19 cellular contexts compared by ENCODE assay signal in the genomic region with DNA sequence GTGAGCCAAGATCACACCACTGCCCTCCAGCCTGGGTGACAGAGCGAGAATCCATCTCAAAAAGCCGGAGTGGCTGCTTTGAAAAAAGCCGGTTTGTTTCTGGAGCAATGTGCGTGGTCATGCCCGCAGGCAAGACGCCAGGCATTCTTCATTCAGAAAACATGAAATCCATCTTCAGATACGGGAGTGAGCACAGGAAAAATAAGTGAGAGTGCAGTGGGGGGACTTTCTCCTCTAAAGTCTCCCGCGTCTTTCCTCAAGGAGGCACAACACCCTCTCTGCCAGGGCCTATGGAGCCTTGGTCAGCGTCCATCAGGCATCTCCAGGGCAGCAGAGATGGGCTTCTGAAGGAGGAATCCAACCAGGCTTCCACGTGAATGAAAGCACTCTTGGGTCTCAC.
DNase-seq lines count a peak whose midpoint lies in the region; ATAC-seq and TF ChIP-seq lines count a peak whose summit lies in the region.
"Had no signal": no experiment of that assay in that cellular context is flagged by ENCODE, and none has a peak within 500 bp of the region (broad histone marks: within the 10 kb centered on the region; RNA-seq: fewer than 3 reads in every experiment).

No MANE protein-coding gene starts in this region.

- peaks cover 0 to 8% (median 0%) of the 10 kb centered on the region in 12 donors for H3K4me1 ChIP-seq in heart left ventricle
- peaks cover 6% of the 10 kb centered on the region for H3K4me1 ChIP-seq in rectal smooth muscle tissue (ENCODE audit: control insufficient read depth, insufficient read depth, low read length)
- H3K4me1 ChIP-seq in smooth muscle cell (ENCODE audit: low read depth) = no peaks in the 10 kb centered on the region
- H3K4me1 ChIP-seq: lower lobe of right lung, neural progenitor cell had no signal

- 79 to 91% (median 86%) methylated on average over 11 of the region's 11 CpGs for WGBS in heart left ventricle, 4 donors
- WGBS in smooth muscle cell (ENCODE audit: low lambda C conversion rate) = 97% methylated on average over 11 of the region's 11 CpGs

- CTCF ChIA-PET in WTC11 (lab: Charles Lee) = no interaction called here

- H3K4me3 ChIP-seq in heart left ventricle = no peak overlapping the region
- H3K4me3 ChIP-seq in rectal smooth muscle tissue (ENCODE audit: low read length) = no peak overlapping the region
- H3K4me3 ChIP-seq in smooth muscle cell = no peak overlapping the region
- H3K4me3 ChIP-seq: lower lobe of right lung, neural progenitor cell had no signal

- H3K4me1 Mint-ChIP-seq in chondrocyte (ENCODE audit: low read depth) = peaks cover 25% of the 10 kb centered on the region
- peaks cover 12% of the 10 kb centered on the region for H3K4me1 Mint-ChIP-seq in WTC11
- H3K4me1 Mint-ChIP-seq: activated CD4-positive, alpha-beta T cell treated with anti-CD3 and anti-CD28 coated beads, Interleukin-2, amount 10 ng/mL, durations not matched to agents 7 days and 5 days had no signal

- ATAC-seq in heart left ventricle (peak in 3 of 4 donors; percentile 5 to 50 (median 14)), WTC11 (no peak)
- ATAC-seq: CD8-positive, alpha-beta T cell; HCT116 had no signal

- intact Hi-C loops in heart left ventricle (cut with DNase I) = loop anchor here in 1 of 10 donors (10.0 kb wide), 1 partner anchor 826 kb away; no protein-coding TSS in a partner anchor

- H3K4me3 Mint-ChIP-seq in chondrocyte (ENCODE audit: unreplicated experiment) (no peak overlapping the region), WTC11 (no peak overlapping the region)
- H3K4me3 Mint-ChIP-seq: activated CD4-positive, alpha-beta T cell treated with anti-CD3 and anti-CD28 coated beads, Interleukin-2, amount 10 ng/mL, durations not matched to agents 7 days and 5 days; activated naive CD8-positive, alpha-beta T cell; activated T-cell treated with anti-CD3 and anti-CD28 coated beads, Interleukin-2, amount 50 U/mL, for 24 hours; CD8-positive, alpha-beta T cell; neural progenitor cell had no signal

- peaks cover 8% of the 10 kb centered on the region for H3K79me2 ChIP-seq in smooth muscle cell (ENCODE audit: low read depth)

- H3K27ac Mint-ChIP-seq in chondrocyte (ENCODE audit: unreplicated experiment) (peak overlapping the region; percentile 77), WTC11 (no peak overlapping the region)
- H3K27ac Mint-ChIP-seq: activated CD4-positive, alpha-beta T cell treated with anti-CD3 and anti-CD28 coated beads, Interleukin-2, amount 10 ng/mL, durations not matched to agents 7 days and 5 days; activated T-cell treated with anti-CD3 and anti-CD28 coated beads, Interleukin-2, amount 50 U/mL, for 24 hours; CD8-positive, alpha-beta T cell; neural progenitor cell had no signal

- POLR2A ChIA-PET in WTC11 (lab: Charles Lee) = no interaction called here

- no peak overlapping the region for H3K4me2 ChIP-seq in smooth muscle cell
- H3K4me2 ChIP-seq: neural progenitor cell had no signal

- H3K36me3 ChIP-seq in heart left ventricle = peaks cover 0 to 100% (median 94%) of the 10 kb centered on the region in 9 donors
- H3K36me3 ChIP-seq in rectal smooth muscle tissue (ENCODE audit: control insufficient read depth, insufficient read depth, low read length) = peaks cover 30% of the 10 kb centered on the region
- H3K36me3 ChIP-seq in smooth muscle cell (ENCODE audit: low read depth) = peaks cover 22% of the 10 kb centered on the region

- peak; percentile 46 for DNase-seq in AG08396 (ENCODE audit: low spot score)
- no peak for DNase-seq in chondrocyte (ENCODE audit: low spot score)
- peak in 1 of 5 donors; percentile 42 for DNase-seq in heart left ventricle
- DNase-seq in smooth muscle cell (lab: John Stamatoyannopoulos, UW; ENCODE audit: unreplicated experiment) = no peak
- DNase-seq in stimulated activated CD4-positive, alpha-beta T cell treated with anti-CD3 and anti-CD28 coated beads, Interleukin-2, amount 100 ng/mL, for 48 hours = no peak
- no peak for DNase-seq in mucosa of gallbladder (ENCODE audit: low spot score)
- DNase-seq in WTC11 (ENCODE audit: low spot score) = no peak
- DNase-seq: activated CD4-positive, alpha-beta T cell treated with anti-CD3 and anti-CD28 coated beads, Interleukin-2, amount 10 ng/mL, durations not matched to agents 7 days and 5 days; activated T-cell treated with anti-CD3 and anti-CD28 coated beads, Interleukin-2, amount 50 U/mL, for 24 hours; CD8-positive, alpha-beta T cell; cerebellar nuclear complex; lower lobe of right lung; MV-4-11; NK-92 treated with Interleukin-12 subunit alpha and Interleukin-12 subunit beta, amount 100 ng/mL, for 24 hours; stimulated activated naive CD4-positive, alpha-beta T cell had no signal

- peaks cover 4% of the 10 kb centered on the region for H4K20me1 ChIP-seq in smooth muscle cell (ENCODE audit: low read depth)

- no peak overlapping the region for H3K9ac ChIP-seq in rectal smooth muscle tissue (ENCODE audit: low read length)
- H3K9ac ChIP-seq in smooth muscle cell (ENCODE audit: low read depth) = no peak overlapping the region
- H3K9ac ChIP-seq: neural progenitor cell had no signal

- TF ChIP-seq POLR2A in heart left ventricle (IDR thresholded peaks at IDR 0.05) = no peak

- H3K27ac ChIP-seq in heart left ventricle = peak overlapping the region in 6 of 12 donors; percentile 6 to 60 (median 31)
- H3K27ac ChIP-seq in rectal smooth muscle tissue (ENCODE audit: low read depth, low read length) = peak overlapping the region; percentile 39
- H3K27ac ChIP-seq in smooth muscle cell (ENCODE audit: low read depth) = no peak overlapping the region
- H3K27ac ChIP-seq: lower lobe of right lung, neural progenitor cell had no signal

- H3K27me3 ChIP-seq in heart left ventricle (no peaks in the 10 kb centered on the region), rectal smooth muscle tissue (ENCODE audit: control insufficient read depth, insufficient read depth, low read length) (no peaks in the 10 kb centered on the region), smooth muscle cell (ENCODE audit: low read depth) (no peaks in the 10 kb centered on the region)
- H3K27me3 ChIP-seq: neural progenitor cell had no signal

- H3K36me3 Mint-ChIP-seq in chondrocyte (ENCODE audit: low read depth) (peaks cover 65% of the 10 kb centered on the region), WTC11 (peaks cover 76% of the 10 kb centered on the region)

- H3K27me3 Mint-ChIP-seq in chondrocyte (ENCODE audit: low read depth) (no peaks in the 10 kb centered on the region), WTC11 (ENCODE audit: low read depth) (no peaks in the 10 kb centered on the region)
- H3K27me3 Mint-ChIP-seq: activated CD4-positive, alpha-beta T cell treated with anti-CD3 and anti-CD28 coated beads, Interleukin-2, amount 10 ng/mL, durations not matched to agents 7 days and 5 days; activated naive CD8-positive, alpha-beta T cell; activated T-cell treated with anti-CD3 and anti-CD28 coated beads, Interleukin-2, amount 50 U/mL, for 24 hours had no signal

- H3K9me3 Mint-ChIP-seq in chondrocyte (ENCODE audit: low read depth) (no peaks in the 10 kb centered on the region), WTC11 (peaks cover 24% of the 10 kb centered on the region)
- H3K9me3 Mint-ChIP-seq: activated CD4-positive, alpha-beta T cell treated with anti-CD3 and anti-CD28 coated beads, Interleukin-2, amount 10 ng/mL, durations not matched to agents 7 days and 5 days; activated T-cell treated with anti-CD3 and anti-CD28 coated beads, Interleukin-2, amount 50 U/mL, for 24 hours; CD8-positive, alpha-beta T cell; neural progenitor cell had no signal

- TF ChIP-seq CTCF in chondrocyte (IDR thresholded peaks at IDR 0.05) (no peak), heart left ventricle (IDR thresholded peaks at IDR 0.05) (no peak), smooth muscle cell (IDR thresholded peaks at IDR 0.05; ENCODE audit: borderline replicate concordance, insufficient read depth, poor library complexity, severe bottlenecking) (no peak), WTC11 (IDR thresholded peaks at IDR 0.05) (no peak)

- peaks cover 10% of the 10 kb centered on the region for H3F3A ChIP-seq in smooth muscle cell (ENCODE audit: low read depth)

- no peak overlapping the region for H2AFZ ChIP-seq in smooth muscle cell (ENCODE audit: low read depth)
- H2AFZ ChIP-seq: neural progenitor cell had no signal

- H3K9me3 ChIP-seq in heart left ventricle (no peaks in the 10 kb centered on the region), smooth muscle cell (replicated peaks; ENCODE audit: low read depth) (no peaks in the 10 kb centered on the region)
- H3K9me3 ChIP-seq: lower lobe of right lung had no signal

TF ChIP-seq in WTC11, 78 proteins besides CTCF, POLR2A, EP300 and RAD21 (continues in another document):
- TF ChIP-seq ZNF416 (CRISPR knock-in tag; IDR thresholded peaks at IDR 0.05) = no peak
- TF ChIP-seq EMX1 (CRISPR knock-in tag; IDR thresholded peaks at IDR 0.05) = no peak
- TF ChIP-seq, protein P1, sequence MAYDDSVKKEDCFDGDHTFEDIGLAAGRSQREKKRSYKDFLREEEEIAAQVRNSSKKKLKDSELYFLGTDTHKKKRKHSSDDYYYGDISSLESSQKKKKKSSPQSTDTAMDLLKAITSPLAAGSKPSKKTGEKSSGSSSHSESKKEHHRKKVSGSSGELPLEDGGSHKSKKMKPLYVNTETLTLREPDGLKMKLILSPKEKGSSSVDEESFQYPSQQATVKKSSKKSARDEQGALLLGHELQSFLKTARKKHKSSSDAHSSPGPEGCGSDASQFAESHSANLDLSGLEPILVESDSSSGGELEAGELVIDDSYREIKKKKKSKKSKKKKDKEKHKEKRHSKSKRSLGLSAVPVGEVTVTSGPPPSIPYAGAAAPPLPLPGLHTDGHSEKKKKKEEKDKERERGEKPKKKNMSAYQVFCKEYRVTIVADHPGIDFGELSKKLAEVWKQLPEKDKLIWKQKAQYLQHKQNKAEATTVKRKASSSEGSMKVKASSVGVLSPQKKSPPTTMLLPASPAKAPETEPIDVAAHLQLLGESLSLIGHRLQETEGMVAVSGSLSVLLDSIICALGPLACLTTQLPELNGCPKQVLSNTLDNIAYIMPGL (CRISPR knock-in tag; IDR thresholded peaks at IDR 0.05) = no peak
- no peak for TF ChIP-seq CREB1 (CRISPR knock-in tag; IDR thresholded peaks at IDR 0.05)
- no peak for TF ChIP-seq ZNF263 (CRISPR knock-in tag; IDR thresholded peaks at IDR 0.05; ENCODE audit: low read depth)
- TF ChIP-seq GABPB1 (CRISPR knock-in tag; IDR thresholded peaks at IDR 0.05) = no peak
